ENCODE assay signal across 8 cellular contexts in the genomic region with DNA sequence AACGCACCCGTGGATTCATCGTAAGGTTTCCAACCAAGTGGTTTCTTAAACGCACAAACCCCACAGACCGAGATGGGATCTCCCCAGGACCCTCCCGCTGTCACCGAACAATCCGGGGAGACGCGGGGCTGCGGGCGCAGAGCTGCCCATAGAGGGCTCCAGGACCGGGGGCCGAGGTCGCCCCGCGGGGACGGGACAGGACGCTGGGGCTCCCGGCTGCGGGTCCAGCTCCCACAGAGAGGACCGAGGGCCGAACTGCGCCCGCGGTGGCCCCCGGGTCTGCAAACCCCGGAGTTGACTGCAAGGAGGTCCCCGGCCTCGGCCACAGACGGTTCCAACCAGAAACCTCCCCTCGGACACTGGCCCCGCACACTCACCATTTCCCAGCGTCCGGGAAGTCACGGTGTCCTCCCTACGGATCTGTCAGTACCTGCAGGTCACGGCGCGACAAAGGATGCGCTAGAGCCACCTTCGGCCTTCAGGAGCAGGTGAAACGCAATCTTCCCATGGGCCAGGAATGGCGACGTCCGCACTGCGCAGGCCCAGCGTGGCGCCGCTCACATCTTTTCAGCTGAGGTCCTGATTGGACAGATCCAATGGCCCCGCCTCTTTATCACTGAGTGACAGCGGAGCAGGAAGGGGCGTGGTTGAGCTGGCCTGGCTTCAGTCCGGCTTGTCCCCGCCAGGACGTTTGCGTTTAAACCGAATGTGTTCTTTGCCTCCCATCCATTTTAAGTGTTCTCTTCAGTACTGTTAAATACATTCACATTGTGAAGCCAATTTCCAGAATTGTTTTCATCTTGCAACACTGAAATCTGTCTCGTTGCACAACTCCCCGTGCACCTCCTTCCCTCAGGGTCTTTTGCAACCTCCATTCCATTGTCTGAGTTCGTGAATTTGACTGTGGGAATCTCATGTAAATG. TPM values are rescaled to one million over a fixed set of nuclear protein-coding genes. Genes with fewer than 3 reads are reported as not detected.
DNase-seq lines count a peak whose midpoint lies in the region; ATAC-seq, FAIRE-seq and TF ChIP-seq lines count a peak whose summit lies in the region.

TSS of gene ZNF14 (minus strand) at position 534 of the 923 bp plus-strand sequence. CDS start at position 380, 154 bp downstream.

- FAIRE-seq in A549 (lab: Jason Lieb, UNC) = no peak

- H3K4me3 ChIP-seq in A549 (peak within 1 kb of the TSS; percentile 95), mammary epithelial cell (replicated peaks in 1 of 3; ENCODE audit: insufficient read depth in 1 of 3, low read depth in 2 of 3, low read length in 3 of 3) (peak within 1 kb of the TSS; percentile 66 to 74 (median 71)), skin epidermis (peak within 1 kb of the TSS; percentile 60 to 92 (median 83))

- intact Hi-C loops in mammary epithelial cell (cut with micrococcal nuclease) = loop anchor here (1.0 to 5.0 kb wide), 3 partner anchors 44 to 89 kb away; partner anchors contain the start of genes ZNF101 and ZNF506

- no peak for TF ChIP-seq EP300 in A549 (IDR thresholded peaks at IDR 0.05)

- TSS peak; percentile 36 for BruUV-seq in mammary epithelial cell (replicated peaks; lab: Mats Ljungman, UMichigan)

- H3K27me3 ChIP-seq in mammary epithelial cell (ENCODE audit: insufficient read depth, low read length) = no peaks in the 10 kb centered on the region

- TF ChIP-seq CTCF in A549 (IDR thresholded peaks at IDR 0.05) = no peak
- TF ChIP-seq CTCF in VCaP (conservative IDR thresholded peaks at IDR 0.05) = no peak; the same call in 1 of the 2 replicates
- TF ChIP-seq CTCF in mammary epithelial cell (conservative IDR thresholded peaks at IDR 0.05 in 1 of 2, IDR thresholded peaks at IDR 0.05 in 1 of 2; ENCODE audit: extremely low read depth in 1 of 2, insufficient read depth in 1 of 2, low read depth in 1 of 2, low read length in 2 of 2) = peak in 1 of 2 donors; percentile 33

- POLR2A ChIA-PET in A549 (lab: Yijun Ruan, JAX) = interaction anchor here (0.5 to 1.5 kb wide), 6 partner anchors 38 to 817 kb away, joined by 3 to 19 read pairs (median 6); partner anchors contain the start of genes ATP13A1 and ZNF101

- H3K4me1 ChIP-seq in A549 = no peaks in the 10 kb centered on the region
- H3K4me1 ChIP-seq in mammary epithelial cell (ENCODE audit: insufficient read depth, low read length) = no peaks in the 10 kb centered on the region

- H3K9ac ChIP-seq in mammary epithelial cell (ENCODE audit: insufficient read depth, low read length) = peak within 1 kb of the TSS; percentile 9

- H3K79me2 ChIP-seq in mammary epithelial cell (ENCODE audit: insufficient read depth, low read length) = peaks cover 39% of the 10 kb centered on the region

- CTCF ChIA-PET in A549 (lab: Yijun Ruan, JAX) = no interaction called here
- CTCF ChIA-PET in mammary epithelial cell (lab: Charles Lee; ENCODE audit: low non-redundant PET) = no interaction called here

- peak; percentile 82 for TF ChIP-seq POLR2A in A549 (IDR thresholded peaks at IDR 0.05; ENCODE audit: low read length)

- in situ Hi-C loops in mammary epithelial cell (cut with MboI; ENCODE audit: low sequenced_read_pairs in 2 of 2) = no loop called here

- peak within 1 kb of the TSS; percentile 70 to 87 for H3K27ac ChIP-seq in A549
- H3K27ac ChIP-seq in VCaP = peak within 1 kb of the TSS; percentile 82
- H3K27ac ChIP-seq in mammary epithelial cell (ENCODE audit: insufficient read depth, low read depth, low read length) = no peak within 1 kb of the TSS
- peak within 1 kb of the TSS; percentile 29 to 85 (median 75) for H3K27ac ChIP-seq in skin epidermis

- H3K4me2 ChIP-seq in A549 = peak within 1 kb of the TSS; percentile 74
- peak within 1 kb of the TSS; percentile 85 for H3K4me2 ChIP-seq in mammary epithelial cell (ENCODE audit: insufficient read depth, low read depth, low read length)

- no peaks in the 10 kb centered on the region for H3K36me3 ChIP-seq in mammary epithelial cell (ENCODE audit: insufficient read depth, low read length)

- peak; percentile 99 to 100 for ATAC-seq in A549
- peak; percentile 99 for ATAC-seq in GM18520 (IDR thresholded peaks at IDR 0.05; ENCODE audit: unreplicated experiment)
- ATAC-seq in HG03060 (IDR thresholded peaks at IDR 0.05; ENCODE audit: low read depth, unreplicated experiment) = peak; percentile 98

- WGBS in A549 (ENCODE audit: missing lambda C conversion rate) = under 1% methylated on average over 14 of the region's 61 CpGs
- WGBS in mammary epithelial cell (ENCODE audit: low coverage, missing lambda C conversion rate) = 1% methylated on average over 30 of the region's 61 CpGs

- DNase-seq in A549 (ENCODE audit: low read depth in 1 of 2, low spot score in 1 of 2) (peak; percentile 92 to 93), NCI-H2107 treated with DMSO at 0.1 percent for 48 hours (lab: John Stamatoyannopoulos, UW; ENCODE audit: unreplicated experiment) (peak; percentile 73), mammary epithelial cell (peak; percentile 90), iPS-NIHi11 (ENCODE audit: low spot score) (peak; percentile 100)

- dilution Hi-C loops in mammary epithelial cell (cut with HindIII; ENCODE audit: low sequenced_read_pairs) = no loop called here

- H2AFZ ChIP-seq in mammary epithelial cell (ENCODE audit: low read depth, low read length) = peak within 1 kb of the TSS; percentile 97

- no peak for TF ChIP-seq RAD21 in A549 (conservative IDR thresholded peaks at IDR 0.05 in 1 of 2, IDR thresholded peaks at IDR 0.05 in 1 of 2)

- no peaks in the 10 kb centered on the region for H4K20me1 ChIP-seq in mammary epithelial cell (ENCODE audit: insufficient read depth, low read length)

- H3K9me3 ChIP-seq in A549 (peaks cover 45% of the 10 kb centered on the region), mammary epithelial cell (replicated peaks; ENCODE audit: insufficient read depth, low read length) (peaks cover 6% of the 10 kb centered on the region)

TF ChIP-seq in A549, 52 proteins besides CTCF, POLR2A, EP300 and RAD21:
- TF ChIP-seq, protein P1, sequence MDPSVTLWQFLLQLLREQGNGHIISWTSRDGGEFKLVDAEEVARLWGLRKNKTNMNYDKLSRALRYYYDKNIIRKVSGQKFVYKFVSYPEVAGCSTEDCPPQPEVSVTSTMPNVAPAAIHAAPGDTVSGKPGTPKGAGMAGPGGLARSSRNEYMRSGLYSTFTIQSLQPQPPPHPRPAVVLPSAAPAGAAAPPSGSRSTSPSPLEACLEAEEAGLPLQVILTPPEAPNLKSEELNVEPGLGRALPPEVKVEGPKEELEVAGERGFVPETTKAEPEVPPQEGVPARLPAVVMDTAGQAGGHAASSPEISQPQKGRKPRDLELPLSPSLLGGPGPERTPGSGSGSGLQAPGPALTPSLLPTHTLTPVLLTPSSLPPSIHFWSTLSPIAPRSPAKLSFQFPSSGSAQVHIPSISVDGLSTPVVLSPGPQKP (IDR thresholded peaks at IDR 0.05; ENCODE audit: low read depth, low read length) = no peak
- TF ChIP-seq HDAC2 (IDR thresholded peaks at IDR 0.05) (no peak), PHF8 (IDR thresholded peaks at IDR 0.05; ENCODE audit: borderline replicate concordance, low read depth) (peak; percentile 75; the same call in 1 of the 2 replicates), NFE2L2 (conservative IDR thresholded peaks at IDR 0.05; ENCODE audit: low read length) (no peak), ZFP36 (IDR thresholded peaks at IDR 0.05; ENCODE audit: borderline replicate concordance, partially characterized antibody) (no peak), PBX3 (IDR thresholded peaks at IDR 0.05) (peak; percentile 74; the same call in 1 of the 2 replicates), MAX (IDR thresholded peaks at IDR 0.05) (0 out of 2 replicates have a peak, but pooled peaks have one; percentile 16), ESRRA (IDR thresholded peaks at IDR 0.05; ENCODE audit: borderline replicate concordance, low read length) (no peak), JUN (IDR thresholded peaks at IDR 0.05) (0 out of 5 replicates have a peak, but pooled peaks of 1 of the 2 experiments have one; percentile 18), CBX2 (IDR thresholded peaks at IDR 0.05; ENCODE audit: borderline replicate concordance, low read depth) (no peak), MYC (IDR thresholded peaks at IDR 0.05; ENCODE audit: borderline replicate concordance, low read length) (peak; percentile 41; the same call in 1 of the 2 replicates), ZSCAN20 (CRISPR knock-in tag; IDR thresholded peaks at IDR 0.05) (no peak), CEBPB (IDR thresholded peaks at IDR 0.05) (peak; percentile 64 to 77; a peak in 2 of 4 replicates), MAZ (IDR thresholded peaks at IDR 0.05; ENCODE audit: borderline replicate concordance, low read depth, low read length) (no peak)

RNA-seq across cellular contexts. Expression of gene ZNF14, which starts in this region (rescaled TPM):
- polyA plus RNA-seq in A549 (2011; rRNA removed) (2.8 and 2.9 TPM in 2 replicates), A549 (2017; fragmentation: RNase III; extraction: RNeasy Plus Mini Kit Qiagen cat#74134 plus additional on column Dnase treatment) (1.6 to 1.8 TPM (median 1.6 TPM) in 3 replicates), mammary epithelial cell (1.2 TPM)
- 0.39 and 0.41 TPM in 2 replicates for polyA plus RNA-seq in A549 (2012; cell fraction: cytosol; rRNA removed)
- polyA plus RNA-seq in A549 (2012; cell fraction: nucleus; rRNA removed) = 0.35 and 0.83 TPM in 2 replicates
- 1.6 and 2.1 TPM in 2 replicates for polyA minus RNA-seq in A549 (2011; rRNA and poly(A)+ RNA removed)
- total RNA-seq in mammary epithelial cell = 1 to 10 TPM; 3.1 to 7.2 TPM
- 3.3 TPM for polyA minus RNA-seq in mammary epithelial cell
